Comparison of ENCODE assay signal across 9 cellular contexts in genomic region chr1:81414417-81415087, GRCh38.
DNase-seq lines count a peak whose midpoint lies in the region; ATAC-seq, FAIRE-seq and TF ChIP-seq lines count a peak whose summit lies in the region.
"Had no signal": no experiment of that assay in that cellular context is flagged by ENCODE, and none has a peak within 500 bp of the region (broad histone marks: within the 10 kb centered on the region; RNA-seq: fewer than 3 reads in every experiment).

No MANE protein-coding gene starts in this region.

- no peaks in the 10 kb centered on the region for H3K4me1 Mint-ChIP-seq in natural killer cell treated with Interleukin-12 subunit alpha and Interleukin-12 subunit beta and Interleukin-15 and Interleukin-18, amount 100 ng/mL, for 72 hours (ENCODE audit: low read depth in 2 of 2)
- H3K4me1 Mint-ChIP-seq in CD8-positive, alpha-beta memory T cell = no peaks in the 10 kb centered on the region

- H3K27me3 ChIP-seq in lower lobe of right lung (ENCODE audit: low read depth) = no peaks in the 10 kb centered on the region
- no peaks in the 10 kb centered on the region for H3K27me3 ChIP-seq in CD8-positive, alpha-beta memory T cell (ENCODE audit: insufficient read depth, low read length, poor library complexity, severe bottlenecking)

- H3K27me3 Mint-ChIP-seq in natural killer cell treated with Interleukin-12 subunit alpha and Interleukin-12 subunit beta and Interleukin-15 and Interleukin-18, amount 100 ng/mL, for 72 hours = no peaks in the 10 kb centered on the region
- H3K27me3 Mint-ChIP-seq in CD8-positive, alpha-beta memory T cell = no peaks in the 10 kb centered on the region

- DNase-seq in A549 (ENCODE audit: low read depth in 1 of 2, low spot score in 1 of 2) = peak; percentile 11 to 16
- peak; percentile 30 for DNase-seq in GM12892 (ENCODE audit: insufficient read length)
- DNase-seq in NCI-H2029 treated with DMSO at 0.1 percent for 48 hours (lab: John Stamatoyannopoulos, UW) = peak; percentile 6
- peak; percentile 80 for DNase-seq in dermis blood vessel endothelial cell
- DNase-seq in lower lobe of right lung = peak; percentile 73
- DNase-seq in natural killer cell treated with Interleukin-12 subunit alpha and Interleukin-12 subunit beta and Interleukin-15 and Interleukin-18, amount 100 ng/mL, for 72 hours (ENCODE audit: low spot score) = no peak
- no peak for DNase-seq in CD8-positive, alpha-beta memory T cell

- POLR2A ChIA-PET in A549 (lab: Yijun Ruan, JAX) = no interaction called here
- POLR2A ChIA-PET in CD8-positive, alpha-beta memory T cell (lab: Charles Lee) = no interaction called here

- no peak for TF ChIP-seq POLR2A in A549 (IDR thresholded peaks at IDR 0.05; ENCODE audit: low read length)
- no peak for TF ChIP-seq POLR2A in GM12892 (IDR thresholded peaks at IDR 0.05; ENCODE audit: low read depth, low read length)

- H3K9me3 ChIP-seq in A549 (no peaks in the 10 kb centered on the region), lower lobe of right lung (no peaks in the 10 kb centered on the region)
- H3K9me3 ChIP-seq in CD8-positive, alpha-beta memory T cell (ENCODE audit: low read length) = no peaks in the 10 kb centered on the region

- no peak for TF ChIP-seq EP300 in A549 (IDR thresholded peaks at IDR 0.05)

- ATAC-seq in A549 (peak in 1 of 2 experiments; percentile 64; a peak in 3 of 6 replicates), HG02642 (IDR thresholded peaks at IDR 0.05; ENCODE audit: poor library complexity, unreplicated experiment) (peak; percentile 95), lower lobe of right lung (peak; percentile 91 to 94)
- no peak for ATAC-seq in natural killer cell treated with Interleukin-12 subunit alpha and Interleukin-12 subunit beta and Interleukin-15 and Interleukin-18, amount 100 ng/mL, for 72 hours

- H3K4me1 ChIP-seq in A549 (no peaks in the 10 kb centered on the region), lower lobe of right lung (peaks cover 8% of the 10 kb centered on the region)
- H3K4me1 ChIP-seq in CD8-positive, alpha-beta memory T cell (ENCODE audit: insufficient read depth, low read length) = no peaks in the 10 kb centered on the region

- intact Hi-C loops in lower lobe of right lung (cut with DNase I) = no loop called here

- TF ChIP-seq CTCF in A549 (IDR thresholded peaks at IDR 0.05) (peak; percentile 26; the same call in 1 of the 3 replicates), lower lobe of right lung (IDR thresholded peaks at IDR 0.05) (peak; percentile 85)

- H3K4me3 ChIP-seq in A549 (no peak overlapping the region), lower lobe of right lung (no peak overlapping the region)
- no peak overlapping the region for H3K4me3 ChIP-seq in CD8-positive, alpha-beta memory T cell (ENCODE audit: low read length)

- CTCF ChIA-PET in A549 (lab: Yijun Ruan, JAX) = interaction anchor here (0.6 kb wide), 1 partner anchor 17 kb away, joined by 3 read pairs; no protein-coding TSS in a partner anchor
- CTCF ChIA-PET in CD8-positive, alpha-beta memory T cell (lab: Charles Lee) = no interaction called here

- H3K27ac ChIP-seq in A549 (no peak overlapping the region), lower lobe of right lung (peak overlapping the region; percentile 57)
- no peak overlapping the region for H3K27ac ChIP-seq in CD8-positive, alpha-beta memory T cell (ENCODE audit: low read depth, low read length)
- H3K27ac ChIP-seq: HL-60 had no signal

- H3K4me2 ChIP-seq in A549 = no peak overlapping the region; the same call in 2 of the 3 replicates

- H3K9me3 Mint-ChIP-seq in natural killer cell treated with Interleukin-12 subunit alpha and Interleukin-12 subunit beta and Interleukin-15 and Interleukin-18, amount 100 ng/mL, for 72 hours = peaks cover 3% of the 10 kb centered on the region
- H3K9me3 Mint-ChIP-seq in CD8-positive, alpha-beta memory T cell = peaks cover 0 to 37% (median 6%) of the 10 kb centered on the region in 5 donors

- no peaks in the 10 kb centered on the region for H3K36me3 ChIP-seq in lower lobe of right lung
- H3K36me3 ChIP-seq in CD8-positive, alpha-beta memory T cell (ENCODE audit: insufficient read depth, low read length) = no peaks in the 10 kb centered on the region

- 23% methylated on average over 12 of the region's 13 CpGs for WGBS in A549 (ENCODE audit: missing lambda C conversion rate)

- no peak for FAIRE-seq in A549 (lab: Jason Lieb, UNC)
- FAIRE-seq in GM12892 (lab: Jason Lieb, UNC) = peak; percentile 94

- no peaks in the 10 kb centered on the region for H3K36me3 Mint-ChIP-seq in natural killer cell treated with Interleukin-12 subunit alpha and Interleukin-12 subunit beta and Interleukin-15 and Interleukin-18, amount 100 ng/mL, for 72 hours
- no peaks in the 10 kb centered on the region for H3K36me3 Mint-ChIP-seq in CD8-positive, alpha-beta memory T cell

- H3K27ac Mint-ChIP-seq in natural killer cell treated with Interleukin-12 subunit alpha and Interleukin-12 subunit beta and Interleukin-15 and Interleukin-18, amount 100 ng/mL, for 72 hours = no peak overlapping the region
- H3K27ac Mint-ChIP-seq in CD8-positive, alpha-beta memory T cell = no peak overlapping the region

- no peak overlapping the region for H3K4me3 Mint-ChIP-seq in natural killer cell treated with Interleukin-12 subunit alpha and Interleukin-12 subunit beta and Interleukin-15 and Interleukin-18, amount 100 ng/mL, for 72 hours
- H3K4me3 Mint-ChIP-seq in CD8-positive, alpha-beta memory T cell = no peak overlapping the region

- TF ChIP-seq RAD21 in A549 (conservative IDR thresholded peaks at IDR 0.05 in 1 of 2, IDR thresholded peaks at IDR 0.05 in 1 of 2) = peak in 1 of 2 experiments; percentile 27; a peak in 2 of 5 replicates

TF ChIP-seq in A549, 52 proteins besides CTCF, POLR2A, EP300 and RAD21:
- TF ChIP-seq KDM5A (IDR thresholded peaks at IDR 0.05) = no peak
TF ChIP-seq in A549: peak in this region for 0.

Comparison
In these comparisons a context has a peak if more than half of its experiments do, and no peak if none do; other contexts are left out.
1. ATAC-seq: peak in HG02642 (single experiment) and lower lobe of right lung (2 of 2); none in natural killer cell treated with Interleukin-12 subunit alpha and Interleukin-12 subunit beta and Interleukin-15 and Interleukin-18, amount 100 ng/mL, for 72 hours (0 of 2).
2. DNase-seq: peak in A549 (2 of 2), GM12892 (single experiment), NCI-H2029 treated with DMSO at 0.1 percent for 48 hours (single experiment), dermis blood vessel endothelial cell (single experiment) and lower lobe of right lung (single experiment); none in natural killer cell treated with Interleukin-12 subunit alpha and Interleukin-12 subunit beta and Interleukin-15 and Interleukin-18, amount 100 ng/mL, for 72 hours (single experiment) and CD8-positive, alpha-beta memory T cell (0 of 5).